ENCODE assay signal across 14 cellular contexts in genomic region chr14:51546603-51547258, GRCh38.
A peak's percentile ranks its signal among the peaks of the same experiment; 100 is the strongest.
DNase-seq lines count a peak whose midpoint lies in the region; ATAC-seq and TF ChIP-seq lines count a peak whose summit lies in the region.
"Had no signal": no experiment of that assay in that cellular context is flagged by ENCODE, and none has a peak within 500 bp of the region (broad histone marks: within the 10 kb centered on the region; RNA-seq: fewer than 3 reads in every experiment).

No MANE protein-coding gene starts in this region.

- TF ChIP-seq CTCF in right lobe of liver (IDR thresholded peaks at IDR 0.05) = no peak
- no peak for TF ChIP-seq CTCF in stomach (IDR thresholded peaks at IDR 0.05)
- TF ChIP-seq CTCF in spleen (IDR thresholded peaks at IDR 0.05 in 8 of 11, conservative IDR thresholded peaks at IDR 0.05 in 3 of 11) = no peak

- H3K4me3 ChIP-seq in SJSA1 (no peak overlapping the region), right lobe of liver (no peak overlapping the region), stomach (no peak overlapping the region), spleen (no peak overlapping the region)
- H3K4me3 ChIP-seq: mucosa of descending colon had no signal

- H3K27me3 ChIP-seq in SJSA1 (replicated peaks) = no peaks in the 10 kb centered on the region
- no peaks in the 10 kb centered on the region for H3K27me3 ChIP-seq in right lobe of liver
- H3K27me3 ChIP-seq in stomach = no peaks in the 10 kb centered on the region
- peaks cover 0 to 8% (median 0%) of the 10 kb centered on the region in 7 donors for H3K27me3 ChIP-seq in spleen (replicated peaks in 1 of 7)

- peaks cover 48% of the 10 kb centered on the region for H3K4me1 ChIP-seq in SJSA1 (replicated peaks)
- H3K4me1 ChIP-seq in right lobe of liver = peaks cover 0 to 18% (median 7%) of the 10 kb centered on the region in 4 donors
- peaks cover 0 to 30% (median 4%) of the 10 kb centered on the region in 4 donors for H3K4me1 ChIP-seq in stomach
- no peaks in the 10 kb centered on the region for H3K4me1 ChIP-seq in spleen

- no peaks in the 10 kb centered on the region for H3K9me3 ChIP-seq in SJSA1 (replicated peaks)
- no peaks in the 10 kb centered on the region for H3K9me3 ChIP-seq in right lobe of liver
- no peaks in the 10 kb centered on the region for H3K9me3 ChIP-seq in stomach
- H3K9me3 ChIP-seq in spleen = no peaks in the 10 kb centered on the region
- H3K9me3 ChIP-seq: mucosa of descending colon had no signal

- no peak for TF ChIP-seq POLR2A in right lobe of liver (IDR thresholded peaks at IDR 0.05)
- TF ChIP-seq POLR2A in stomach (IDR thresholded peaks at IDR 0.05) = no peak
- TF ChIP-seq POLR2A in spleen (IDR thresholded peaks at IDR 0.05) = no peak

- peak; percentile 63 to 76 (median 70) for ATAC-seq in right lobe of liver
- ATAC-seq: activated CD8-positive, alpha-beta memory T cell treated with anti-CD3 and anti-CD28 coated beads, Interleukin-2, amount 10 ng/mL, durations not matched to agents 7 days and 5 days had no signal

- H3K27ac ChIP-seq in SJSA1 (peak overlapping the region; percentile 94), right lobe of liver (peak overlapping the region; percentile 7 to 16 (median 14)), stomach (peak overlapping the region in 4 of 5 donors; percentile 33 to 69 (median 48)), spleen (no peak overlapping the region)

- CTCF ChIA-PET in HEK293T (lab: Yijun Ruan, JAX) = no interaction called here

- intact Hi-C loops in right lobe of liver (cut with DNase I) = no loop called here
- intact Hi-C loops in stomach (cut with DNase I; ENCODE audit: low total_unique reads) = no loop called here
- intact Hi-C loops in spleen (cut with DNase I; ENCODE audit: low total_unique reads) = no loop called here

- no peak for TF ChIP-seq EP300 in stomach (IDR thresholded peaks at IDR 0.05)

- H3K36me3 ChIP-seq in SJSA1 = no peaks in the 10 kb centered on the region
- H3K36me3 ChIP-seq in right lobe of liver = no peaks in the 10 kb centered on the region
- H3K36me3 ChIP-seq in stomach = no peaks in the 10 kb centered on the region
- H3K36me3 ChIP-seq in spleen = no peaks in the 10 kb centered on the region

- DNase-seq in HEK293T (ENCODE audit: extremely low spot score) (peak; percentile 42), SJSA1 (ENCODE audit: low read depth in 1 of 2, low spot score in 2 of 2) (no peak), right lobe of liver (no peak), stomach (no peak), iPS-NIHi7 (ENCODE audit: extremely low spot score) (no peak), spleen (no peak), retina (no peak)
- DNase-seq in activated CD4-positive, alpha-beta T cell treated with anti-CD3 and anti-CD28 coated beads, Interleukin-2, amount 50 U/mL, for 1 hour = no peak
- DNase-seq: activated CD8-positive, alpha-beta memory T cell treated with anti-CD3 and anti-CD28 coated beads, Interleukin-2, amount 10 ng/mL, durations not matched to agents 7 days and 5 days; activated naive CD8-positive, alpha-beta T cell treated with anti-CD3 and anti-CD28 coated beads, Interleukin-2, amount 10 ng/mL, durations not matched to agents 7 days and 5 days; CD8-positive, alpha-beta memory T cell; H7; NCI-H2081 treated with DMSO at 0.1 percent for 48 hours had no signal

- 12% methylated on average over 2 of the region's 2 CpGs for WGBS in right lobe of liver (ENCODE audit: insufficient coverage, low coverage, low lambda C conversion rate, missing lambda C conversion rate)
- 39 to 66% (median 56%) methylated on average over 2 of the region's 2 CpGs for WGBS in stomach, 5 donors
- 56 to 70% (median 62%) methylated on average over 2 of the region's 2 CpGs for WGBS in spleen, 5 donors

- POLR2A ChIA-PET in HEK293T (lab: Yijun Ruan, JAX) = interaction anchor here (0.7 kb wide), 1 partner anchor 76 kb away, joined by 3 read pairs; no protein-coding TSS in a partner anchor

TF ChIP-seq in HEK293T, 16 proteins besides CTCF, POLR2A, EP300 and RAD21:
- TF ChIP-seq L3MBTL2 (conservative IDR thresholded peaks at IDR 0.05) (no peak), SUZ12 (IDR thresholded peaks at IDR 0.05) (no peak), SP1 (IDR thresholded peaks at IDR 0.05) (no peak), ELF4 (IDR thresholded peaks at IDR 0.05) (no peak), ARNT (IDR thresholded peaks at IDR 0.05) (no peak), ZNF384 (IDR thresholded peaks at IDR 0.05) (peak; percentile 78), PKNOX1 (IDR thresholded peaks at IDR 0.05) (0 out of 2 replicates have a peak, but pooled peaks have one; percentile 6), FOXK2 (IDR thresholded peaks at IDR 0.05) (no peak), FOXM1 (IDR thresholded peaks at IDR 0.05; ENCODE audit: borderline replicate concordance) (no peak), LEF1 (IDR thresholded peaks at IDR 0.05; ENCODE audit: borderline replicate concordance) (no peak), CTBP1 (IDR thresholded peaks at IDR 0.05; ENCODE audit: borderline replicate concordance) (no peak), BHLHE40 (IDR thresholded peaks at IDR 0.05; ENCODE audit: borderline replicate concordance) (no peak)

Comparison
In these comparisons a context has a peak if more than half of its experiments do, and no peak if none do; other contexts are left out.
1. H3K27ac ChIP-seq: peak in SJSA1 (single experiment), right lobe of liver (3 of 3) and stomach (4 of 5); none in spleen (0 of 8).